ENCODE assay signal across 17 cellular contexts in genomic region chr11:12282676-12283075, GRCh38.
"Had no signal": no experiment of that assay in that cellular context is flagged by ENCODE, and none has a peak within 500 bp of the region (broad histone marks: within the 10 kb centered on the region; RNA-seq: fewer than 3 reads in every experiment).

No MANE protein-coding gene starts in this region.

- H3K4me3 ChIP-seq: coronary artery, esophagus squamous epithelium, gastroesophageal sphincter, neural progenitor cell, transverse colon, uterus had no signal

- H3K4me2 ChIP-seq: neural progenitor cell had no signal

- H3K27me3 ChIP-seq: esophagus squamous epithelium, gastroesophageal sphincter, neural progenitor cell, transverse colon, uterus had no signal

- H3K27ac ChIP-seq: coronary artery, esophagus squamous epithelium, neural progenitor cell, transverse colon, uterus had no signal

- H3K36me3 ChIP-seq: esophagus squamous epithelium, gastroesophageal sphincter, neural progenitor cell, transverse colon, uterus had no signal

- DNase-seq: activated B cell treated with CpG ODN at 0.5 μM for 24 hours; activated CD4-positive, alpha-beta memory T cell treated with anti-CD3 and anti-CD28 coated beads, Interleukin-2, amount 10 ng/mL, durations not matched to agents 7 days and 5 days; activated CD4-positive, alpha-beta T cell treated with anti-CD3 and anti-CD28 coated beads for 48 hours; activated naive CD4-positive, alpha-beta T cell treated with anti-CD3 and anti-CD28 coated beads, Interleukin-2, amount 10 ng/mL, durations not matched to agents 7 days and 5 days; activated naive CD8-positive, alpha-beta T cell treated with anti-CD3 and anti-CD28 coated beads, Interleukin-2, amount 50 U/mL, for 24 hours; esophagus squamous epithelium; left colon; stimulated activated CD4-positive, alpha-beta T cell treated with anti-CD3 and anti-CD28 coated beads, Interleukin-2, amount 100 ng/mL, for 48 hours; stimulated activated naive B cell treated with anti-CD40 and anti-IgM and Interleukin-4, amounts not matched to agents 10 μg/mL and 1 μg/mL and 100 μg/mL, for 72 hours; T1000; transverse colon; uterus had no signal

- H3K9ac ChIP-seq: neural progenitor cell had no signal

- H3K9me3 ChIP-seq: esophagus squamous epithelium, gastroesophageal sphincter, transverse colon, uterus had no signal

- H2AFZ ChIP-seq: neural progenitor cell had no signal

- ATAC-seq: activated naive CD8-positive, alpha-beta T cell treated with anti-CD3 and anti-CD28 coated beads, Interleukin-2, amount 50 U/mL, for 24 hours; gastroesophageal sphincter; left colon; naive thymus-derived CD4-positive, alpha-beta T cell; sciatic nerve had no signal
